In genomic region chr7:102296179-102296438, GRCh38 we compare ENCODE assay signal across 28 cellular contexts.
"Had no signal": no experiment of that assay in that cellular context is flagged by ENCODE, and none has a peak within 500 bp of the region (broad histone marks: within the 10 kb centered on the region; RNA-seq: fewer than 3 reads in every experiment).

No MANE protein-coding gene starts in this region.

- DNase-seq: activated CD4-positive, alpha-beta memory T cell treated with anti-CD3 and anti-CD28 coated beads, Interleukin-2, amount 10 ng/mL, durations not matched to agents 7 days and 5 days; activated CD4-positive, alpha-beta T cell treated with anti-CD3 and anti-CD28 coated beads, Interleukin-2, amount 10 ng/mL, durations not matched to agents 7 days and 5 days; activated CD4-positive, CD25-positive, alpha-beta regulatory T cell treated with anti-CD3 and anti-CD28 coated beads, Interleukin-2, amount 50 U/mL, for 72 hours; activated CD8-positive, alpha-beta memory T cell treated with anti-CD3 and anti-CD28 coated beads, Interleukin-2, amount 50 U/mL, for 48 hours; activated gamma-delta T cell; activated naive CD4-positive, alpha-beta T cell treated with anti-CD3 and anti-CD28 coated beads, Interleukin-2, amount 10 ng/mL, durations not matched to agents 7 days and 5 days; activated naive CD8-positive, alpha-beta T cell treated with anti-CD3 and anti-CD28 coated beads, Interleukin-2, amount 10 ng/mL, durations not matched to agents 7 days and 5 days; activated T-cell treated with anti-CD3 and anti-CD28 coated beads, Interleukin-2, amount 50 U/mL, for 24 hours; caudate nucleus; cortex of kidney; foreskin fibroblast; heart left ventricle; immature natural killer cell; kidney; left colon; mammary epithelial cell; naive B cell; nucleus accumbens; spleen; stimulated activated naive CD8-positive, alpha-beta T cell treated with anti-CD3 and anti-CD28 coated beads, Interleukin-15, Interleukin-2, amounts not matched to agents 100 U/mL and 50 U/mL, for 24 hours; T1000; testis; upper lobe of left lung; WERI-Rb-1 had no signal

- ATAC-seq: esophagus mucosa; left colon; stimulated activated naive CD8-positive, alpha-beta T cell treated with anti-CD3 and anti-CD28 coated beads, Interleukin-15, Interleukin-2, amounts not matched to agents 100 U/mL and 50 U/mL, for 24 hours had no signal

- H3K9me3 ChIP-seq: heart left ventricle, pancreas, right atrium auricular region, spleen, testis, upper lobe of left lung, vagina had no signal

- H3K36me3 ChIP-seq: heart left ventricle, pancreas, right atrium auricular region, upper lobe of left lung, vagina, WERI-Rb-1 had no signal

- H3K4me3 ChIP-seq: heart left ventricle, pancreas, right atrium auricular region, spleen, testis, upper lobe of left lung, vagina had no signal

- H3K27me3 ChIP-seq: pancreas, testis, upper lobe of left lung, vagina had no signal

- FAIRE-seq: kidney, pancreas had no signal

- H3K4me1 ChIP-seq: pancreas, right atrium auricular region, testis had no signal

- H3K27ac ChIP-seq: heart left ventricle, pancreas, right atrium auricular region, spleen, testis, upper lobe of left lung, vagina, WERI-Rb-1 had no signal
